ENCODE assay signal across 26 cellular contexts in genomic region chr3:31270010-31270409, GRCh38.
"Had no signal": no experiment of that assay in that cellular context is flagged by ENCODE, and none has a peak within 500 bp of the region (broad histone marks: within the 10 kb centered on the region; RNA-seq: fewer than 3 reads in every experiment).

No MANE protein-coding gene starts in this region.

- H3K9ac ChIP-seq: neural progenitor cell, parathyroid adenoma had no signal

- FAIRE-seq: urothelium cell line had no signal

- H3K9me3 ChIP-seq: ovary, psoas muscle, spleen, stomach, thoracic aorta, thyroid gland, tibial nerve, upper lobe of left lung, vagina had no signal

- H3K27me3 ChIP-seq: neural progenitor cell, ovary, spleen, stomach, thyroid gland, tibial nerve, upper lobe of left lung, vagina had no signal

- H3K4me3 ChIP-seq: neural progenitor cell, ovary, psoas muscle, skin epidermis, smooth muscle cell, spleen, stomach, thoracic aorta, thyroid gland, tibial nerve, upper lobe of left lung, vagina had no signal

- H3K79me2 ChIP-seq: parathyroid adenoma had no signal

- H3K4me2 ChIP-seq: neural progenitor cell, smooth muscle cell had no signal

- H2AFZ ChIP-seq: neural progenitor cell, parathyroid adenoma had no signal

- ATAC-seq: natural killer cell; psoas muscle; right cardiac atrium; sciatic nerve; stimulated activated memory B cell treated with anti-CD40 and anti-IgM and Interleukin-4, amounts not matched to agents 10 μg/mL and 1 μg/mL and 100 μg/mL, for 72 hours had no signal

- DNase-seq: natural killer cell; occipital lobe; ovary; posterior cingulate gyrus; psoas muscle; right cardiac atrium; spleen; stimulated activated CD4-positive, alpha-beta T cell treated with anti-CD3 and anti-CD28 coated beads, Interleukin-12 subunit alpha, Interleukin-12 subunit beta, amount 100 ng/mL, for 4 hours; stimulated activated CD4-positive, alpha-beta T cell treated with anti-CD3 and anti-CD28 coated beads, Interleukin-1b, Interleukin-23, amount 100 ng/mL, for 48 hours; stimulated activated CD4-positive, alpha-beta T cell treated with anti-CD3 and anti-CD28 coated beads, Interleukin-4, amount 100 ng/mL, for 1 hour; stimulated activated CD4-positive, alpha-beta T cell treated with anti-CD3 and anti-CD28 coated beads, Interleukin-4, amount 100 ng/mL, for 4 hours; stimulated activated CD8-positive, alpha-beta memory T cell treated with anti-CD3 and anti-CD28 coated beads, Interleukin-4, amount 100 ng/mL, for 48 hours; stimulated activated naive CD4-positive, alpha-beta T cell treated with Interleukin-2 at 50 U/mL for 16 hours; stomach; thyroid gland; upper lobe of left lung had no signal

- H3K36me3 ChIP-seq: neural progenitor cell, ovary, spleen, stomach, thoracic aorta, thyroid gland, tibial nerve, upper lobe of left lung, vagina had no signal

- H3K4me1 ChIP-seq: neural progenitor cell, parathyroid adenoma, psoas muscle, spleen, thyroid gland had no signal

- H3K27ac ChIP-seq: neural progenitor cell, ovary, parathyroid adenoma, psoas muscle, skin epidermis, spleen, stomach, thoracic aorta, thyroid gland, tibial nerve, upper lobe of left lung, vagina had no signal
